ENCODE assay signal across 1 cellular context in genomic region chr22:49966716-49967332, GRCh38.
A peak's percentile ranks its signal among the peaks of the same experiment; 100 is the strongest.
TF ChIP-seq lines count a peak whose summit lies in the region.

No MANE protein-coding gene starts in this region.

TF ChIP-seq in HepG2, 621 proteins besides CTCF, POLR2A, EP300 and RAD21 (continues in another document):
- TF ChIP-seq CREM (IDR thresholded peaks at IDR 0.05): no peak
- no peak for TF ChIP-seq CREM (CRISPR knock-in tag; IDR thresholded peaks at IDR 0.05)
- TF ChIP-seq GFI1 (CRISPR knock-in tag; IDR thresholded peaks at IDR 0.05; ENCODE audit: borderline replicate concordance): no peak
- TF ChIP-seq, protein P1, sequence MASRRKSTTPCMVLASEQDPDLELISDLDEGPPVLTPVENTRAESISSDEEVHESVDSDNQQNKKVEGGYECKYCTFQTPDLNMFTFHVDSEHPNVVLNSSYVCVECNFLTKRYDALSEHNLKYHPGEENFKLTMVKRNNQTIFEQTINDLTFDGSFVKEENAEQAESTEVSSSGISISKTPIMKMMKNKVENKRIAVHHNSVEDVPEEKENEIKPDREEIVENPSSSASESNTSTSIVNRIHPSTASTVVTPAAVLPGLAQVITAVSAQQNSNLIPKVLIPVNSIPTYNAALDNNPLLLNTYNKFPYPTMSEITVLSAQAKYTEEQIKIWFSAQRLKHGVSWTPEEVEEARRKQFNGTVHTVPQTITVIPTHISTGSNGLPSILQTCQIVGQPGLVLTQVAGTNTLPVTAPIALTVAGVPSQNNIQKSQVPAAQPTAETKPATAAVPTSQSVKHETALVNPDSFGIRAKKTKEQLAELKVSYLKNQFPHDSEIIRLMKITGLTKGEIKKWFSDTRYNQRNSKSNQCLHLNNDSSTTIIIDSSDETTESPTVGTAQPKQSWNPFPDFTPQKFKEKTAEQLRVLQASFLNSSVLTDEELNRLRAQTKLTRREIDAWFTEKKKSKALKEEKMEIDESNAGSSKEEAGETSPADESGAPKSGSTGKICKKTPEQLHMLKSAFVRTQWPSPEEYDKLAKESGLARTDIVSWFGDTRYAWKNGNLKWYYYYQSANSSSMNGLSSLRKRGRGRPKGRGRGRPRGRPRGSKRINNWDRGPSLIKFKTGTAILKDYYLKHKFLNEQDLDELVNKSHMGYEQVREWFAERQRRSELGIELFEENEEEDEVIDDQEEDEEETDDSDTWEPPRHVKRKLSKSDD (CRISPR knock-in tag; IDR thresholded peaks at IDR 0.05; ENCODE audit: low read depth): peak; percentile 25; the same call in 1 of the 2 replicates
- TF ChIP-seq JARID2 (CRISPR knock-in tag; IDR thresholded peaks at IDR 0.05; ENCODE audit: insufficient replicate concordance): no peak
- TF ChIP-seq ZNF367 (CRISPR knock-in tag; IDR thresholded peaks at IDR 0.05; ENCODE audit: borderline replicate concordance): no peak
- TF ChIP-seq ZNF350 (CRISPR knock-in tag; IDR thresholded peaks at IDR 0.05; ENCODE audit: borderline replicate concordance, low read depth): peak; percentile 89
- TF ChIP-seq ISX (CRISPR knock-in tag; conservative IDR thresholded peaks at IDR 0.05): 0 out of 2 replicates have a peak, but pooled peaks have one; percentile 46
- TF ChIP-seq GABPB1 (CRISPR knock-in tag; IDR thresholded peaks at IDR 0.05): peak; percentile 36
- no peak for TF ChIP-seq SRF (IDR thresholded peaks at IDR 0.05; ENCODE audit: low read depth, low read length)
- no peak for TF ChIP-seq FOXO1 (CRISPR knock-in tag; IDR thresholded peaks at IDR 0.05)
- TF ChIP-seq KAT7 (CRISPR knock-in tag; IDR thresholded peaks at IDR 0.05; ENCODE audit: borderline replicate concordance): no peak
- TF ChIP-seq ZSCAN25 (CRISPR knock-in tag; IDR thresholded peaks at IDR 0.05): 0 out of 2 replicates have a peak, but pooled peaks have one; percentile 7
- no peak for TF ChIP-seq NFYB (CRISPR knock-in tag; IDR thresholded peaks at IDR 0.05)
- TF ChIP-seq, protein P2, sequence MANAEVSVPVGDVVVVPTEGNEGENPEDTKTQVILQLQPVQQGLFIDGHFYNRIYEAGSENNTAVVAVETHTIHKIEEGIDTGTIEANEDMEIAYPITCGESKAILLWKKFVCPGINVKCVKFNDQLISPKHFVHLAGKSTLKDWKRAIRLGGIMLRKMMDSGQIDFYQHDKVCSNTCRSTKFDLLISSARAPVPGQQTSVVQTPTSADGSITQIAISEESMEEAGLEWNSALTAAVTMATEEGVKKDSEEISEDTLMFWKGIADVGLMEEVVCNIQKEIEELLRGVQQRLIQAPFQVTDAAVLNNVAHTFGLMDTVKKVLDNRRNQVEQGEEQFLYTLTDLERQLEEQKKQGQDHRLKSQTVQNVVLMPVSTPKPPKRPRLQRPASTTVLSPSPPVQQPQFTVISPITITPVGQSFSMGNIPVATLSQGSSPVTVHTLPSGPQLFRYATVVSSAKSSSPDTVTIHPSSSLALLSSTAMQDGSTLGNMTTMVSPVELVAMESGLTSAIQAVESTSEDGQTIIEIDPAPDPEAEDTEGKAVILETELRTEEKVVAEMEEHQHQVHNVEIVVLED (CRISPR knock-in tag; IDR thresholded peaks at IDR 0.05; ENCODE audit: borderline replicate concordance): no peak
- TF ChIP-seq AKAP8 (CRISPR knock-in tag; IDR thresholded peaks at IDR 0.05): 0 out of 2 replicates have a peak, but pooled peaks have one; percentile 10
- TF ChIP-seq NCOA1 (CRISPR knock-in tag; IDR thresholded peaks at IDR 0.05): no peak
- no peak for TF ChIP-seq SIX4 (CRISPR knock-in tag; IDR thresholded peaks at IDR 0.05)
- TF ChIP-seq FOSL2 (CRISPR knock-in tag; IDR thresholded peaks at IDR 0.05): peak; percentile 41; the same call in 1 of the 2 replicates
- 0 out of 2 replicates have a peak, but pooled peaks have one; percentile 6 for TF ChIP-seq TFDP1 (CRISPR knock-in tag; IDR thresholded peaks at IDR 0.05; ENCODE audit: borderline replicate concordance)
- TF ChIP-seq AGO2 (optimal IDR thresholded peaks at IDR 0.05; ENCODE audit: low read depth, low read length): peak; percentile 42
- TF ChIP-seq CENPX (CRISPR knock-in tag; IDR thresholded peaks at IDR 0.05): no peak
- TF ChIP-seq PCBP2 (optimal IDR thresholded peaks at IDR 0.05; ENCODE audit: low read depth, low read length, poor library complexity, severe bottlenecking): no peak
- no peak for TF ChIP-seq MYNN (CRISPR knock-in tag; IDR thresholded peaks at IDR 0.05; ENCODE audit: low read depth)
- peak; percentile 39; the same call in 1 of the 2 replicates for TF ChIP-seq ARID5B (CRISPR knock-in tag; IDR thresholded peaks at IDR 0.05)
- no peak for TF ChIP-seq PRMT3 (CRISPR knock-in tag; IDR thresholded peaks at IDR 0.05; ENCODE audit: borderline replicate concordance, low read depth)
- TF ChIP-seq KMT2A (CRISPR knock-in tag; IDR thresholded peaks at IDR 0.05): no peak
- peak; percentile 13; the same call in 1 of the 2 replicates for TF ChIP-seq ZFP91 (CRISPR knock-in tag; IDR thresholded peaks at IDR 0.05; ENCODE audit: borderline replicate concordance)
- TF ChIP-seq SRSF9 (IDR thresholded peaks at IDR 0.05; ENCODE audit: borderline replicate concordance, insufficient read depth, low read depth, low read length, poor library complexity, severe bottlenecking): no peak
- peak; percentile 90 for TF ChIP-seq ZNF687 (CRISPR knock-in tag; IDR thresholded peaks at IDR 0.05)
- TF ChIP-seq KLF6 (CRISPR knock-in tag; IDR thresholded peaks at IDR 0.05): 0 out of 2 replicates have a peak, but pooled peaks have one; percentile 28
- TF ChIP-seq PPARG (CRISPR knock-in tag; conservative IDR thresholded peaks at IDR 0.05): no peak
- TF ChIP-seq RFXAP (CRISPR knock-in tag; IDR thresholded peaks at IDR 0.05; ENCODE audit: borderline replicate concordance): no peak
- TF ChIP-seq KLF11 (CRISPR knock-in tag; IDR thresholded peaks at IDR 0.05): no peak
- no peak for TF ChIP-seq KLF13 (CRISPR knock-in tag; IDR thresholded peaks at IDR 0.05)
- TF ChIP-seq, protein P3, sequence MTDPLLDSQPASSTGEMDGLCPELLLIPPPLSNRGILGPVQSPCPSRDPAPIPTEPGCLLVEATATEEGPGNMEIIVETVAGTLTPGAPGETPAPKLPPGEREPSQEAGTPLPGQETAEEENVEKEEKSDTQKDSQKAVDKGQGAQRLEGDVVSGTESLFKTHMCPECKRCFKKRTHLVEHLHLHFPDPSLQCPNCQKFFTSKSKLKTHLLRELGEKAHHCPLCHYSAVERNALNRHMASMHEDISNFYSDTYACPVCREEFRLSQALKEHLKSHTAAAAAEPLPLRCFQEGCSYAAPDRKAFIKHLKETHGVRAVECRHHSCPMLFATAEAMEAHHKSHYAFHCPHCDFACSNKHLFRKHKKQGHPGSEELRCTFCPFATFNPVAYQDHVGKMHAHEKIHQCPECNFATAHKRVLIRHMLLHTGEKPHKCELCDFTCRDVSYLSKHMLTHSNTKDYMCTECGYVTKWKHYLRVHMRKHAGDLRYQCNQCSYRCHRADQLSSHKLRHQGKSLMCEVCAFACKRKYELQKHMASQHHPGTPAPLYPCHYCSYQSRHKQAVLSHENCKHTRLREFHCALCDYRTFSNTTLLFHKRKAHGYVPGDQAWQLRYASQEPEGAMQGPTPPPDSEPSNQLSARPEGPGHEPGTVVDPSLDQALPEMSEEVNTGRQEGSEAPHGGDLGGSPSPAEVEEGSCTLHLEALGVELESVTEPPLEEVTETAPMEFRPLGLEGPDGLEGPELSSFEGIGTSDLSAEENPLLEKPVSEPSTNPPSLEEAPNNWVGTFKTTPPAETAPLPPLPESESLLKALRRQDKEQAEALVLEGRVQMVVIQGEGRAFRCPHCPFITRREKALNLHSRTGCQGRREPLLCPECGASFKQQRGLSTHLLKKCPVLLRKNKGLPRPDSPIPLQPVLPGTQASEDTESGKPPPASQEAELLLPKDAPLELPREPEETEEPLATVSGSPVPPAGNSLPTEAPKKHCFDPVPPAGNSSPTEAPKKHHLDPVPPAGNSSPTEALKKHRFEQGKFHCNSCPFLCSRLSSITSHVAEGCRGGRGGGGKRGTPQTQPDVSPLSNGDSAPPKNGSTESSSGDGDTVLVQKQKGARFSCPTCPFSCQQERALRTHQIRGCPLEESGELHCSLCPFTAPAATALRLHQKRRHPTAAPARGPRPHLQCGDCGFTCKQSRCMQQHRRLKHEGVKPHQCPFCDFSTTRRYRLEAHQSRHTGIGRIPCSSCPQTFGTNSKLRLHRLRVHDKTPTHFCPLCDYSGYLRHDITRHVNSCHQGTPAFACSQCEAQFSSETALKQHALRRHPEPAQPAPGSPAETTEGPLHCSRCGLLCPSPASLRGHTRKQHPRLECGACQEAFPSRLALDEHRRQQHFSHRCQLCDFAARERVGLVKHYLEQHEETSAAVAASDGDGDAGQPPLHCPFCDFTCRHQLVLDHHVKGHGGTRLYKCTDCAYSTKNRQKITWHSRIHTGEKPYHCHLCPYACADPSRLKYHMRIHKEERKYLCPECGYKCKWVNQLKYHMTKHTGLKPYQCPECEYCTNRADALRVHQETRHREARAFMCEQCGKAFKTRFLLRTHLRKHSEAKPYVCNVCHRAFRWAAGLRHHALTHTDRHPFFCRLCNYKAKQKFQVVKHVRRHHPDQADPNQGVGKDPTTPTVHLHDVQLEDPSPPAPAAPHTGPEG (CRISPR knock-in tag; IDR thresholded peaks at IDR 0.05): no peak
